In genomic region chr17:68763551-68763950, GRCh38 we compare ENCODE assay signal across 20 cellular contexts.
DNase-seq lines count a peak whose midpoint lies in the region; ATAC-seq and TF ChIP-seq lines count a peak whose summit lies in the region.
"Had no signal": no experiment of that assay in that cellular context is flagged by ENCODE, and none has a peak within 500 bp of the region (broad histone marks: within the 10 kb centered on the region; RNA-seq: fewer than 3 reads in every experiment).

No MANE protein-coding gene starts in this region.

- H4K20me1 ChIP-seq in SK-N-SH (ENCODE audit: insufficient read depth), result no peaks in the 10 kb centered on the region
- H4K20me1 ChIP-seq in PC-3 (ENCODE audit: low read length), result no peaks in the 10 kb centered on the region

- ATAC-seq in SK-N-SH treated with all-trans-retinoic acid at 6 μM for 48 hours (no peak), PC-3 (no peak)
- ATAC-seq in CD8-positive, alpha-beta T cell, result no peak
- ATAC-seq: T-helper 17 cell had no signal

- H3K27me3 ChIP-seq in SK-N-SH (ENCODE audit: insufficient read depth) (no peaks in the 10 kb centered on the region; the same call in 1 of the 2 replicates), PC-3 (ENCODE audit: low read length) (no peaks in the 10 kb centered on the region)
- H3K27me3 ChIP-seq in CD8-positive, alpha-beta T cell (ENCODE audit: insufficient read depth, low read length), result no peaks in the 10 kb centered on the region
- H3K27me3 ChIP-seq: adrenal gland had no signal

- DNase-seq in SK-N-SH (no peak), PC-3 (peak; percentile 38), choroid plexus epithelial cell (ENCODE audit: low read depth) (peak; percentile 58), renal cortical epithelial cell (ENCODE audit: low read depth) (peak; percentile 71), NCI-H1930 (lab: John Stamatoyannopoulos, UW) (no peak)
- DNase-seq in CD8-positive, alpha-beta T cell, result no peak
- DNase-seq in activated naive CD4-positive, alpha-beta T cell treated with anti-CD3 and anti-CD28 coated beads for 36 hours, result no peak
- DNase-seq: adrenal gland; C1 segment of cervical spinal cord; DMS 273 treated with DMSO at 0.1 percent for 48 hours; NCI-H146; nephron progenitor cell; SHP77; stimulated activated CD4-positive, alpha-beta T cell treated with anti-CD3 and anti-CD28 coated beads, Interleukin-4, amount 100 ng/mL, for 4 hours; T-helper 17 cell had no signal

- TF ChIP-seq CTCF in SK-N-SH (IDR thresholded peaks at IDR 0.05) (no peak), PC-3 (conservative IDR thresholded peaks at IDR 0.05; ENCODE audit: low read depth, low read length) (no peak), choroid plexus epithelial cell (conservative IDR thresholded peaks at IDR 0.05; ENCODE audit: low read depth, low read length) (no peak)
- no peak for TF ChIP-seq CTCF in CD8-positive, alpha-beta T cell (IDR thresholded peaks at IDR 0.05)

- H3K4me1 ChIP-seq in SK-N-SH (ENCODE audit: control insufficient read depth in 1 of 2, insufficient read depth in 2 of 2, low read depth in 1 of 2, low read length in 1 of 2), result peaks cover 4% of the 10 kb centered on the region in 2 experiments; a peak in 2 of 4 replicates
- peaks cover 11% of the 10 kb centered on the region for H3K4me1 ChIP-seq in PC-3 (ENCODE audit: insufficient read depth, low read length)
- no peaks in the 10 kb centered on the region for H3K4me1 ChIP-seq in CD8-positive, alpha-beta T cell (ENCODE audit: insufficient read depth, low read length)

- no peak overlapping the region for H3K4me3 ChIP-seq in SK-N-SH (ENCODE audit: low read depth in 2 of 2, low read length in 1 of 2)
- no peak overlapping the region for H3K4me3 ChIP-seq in PC-3 (ENCODE audit: low read length)
- H3K4me3 ChIP-seq in choroid plexus epithelial cell (ENCODE audit: low read depth, low read length), result no peak overlapping the region
- H3K4me3 ChIP-seq in CD8-positive, alpha-beta T cell (ENCODE audit: low read depth, low read length), result no peak overlapping the region
- H3K4me3 ChIP-seq: adrenal gland, smooth muscle cell had no signal

- 13% methylated on average over 1 of the region's 1 CpG for WGBS in SK-N-SH (ENCODE audit: low lambda C conversion rate)

- H3K4me3 Mint-ChIP-seq in CD8-positive, alpha-beta T cell, result no peak overlapping the region
- no peak overlapping the region for H3K4me3 Mint-ChIP-seq in activated naive CD4-positive, alpha-beta T cell treated with anti-CD3 and anti-CD28 coated beads for 36 hours
- H3K4me3 Mint-ChIP-seq: central memory CD8-positive, alpha-beta T cell; nephron progenitor cell; T-helper 17 cell had no signal

- H3K79me2 ChIP-seq in SK-N-SH (ENCODE audit: insufficient read depth) (no peaks in the 10 kb centered on the region), PC-3 (ENCODE audit: low read length) (no peaks in the 10 kb centered on the region)

- H3K9me2 ChIP-seq in SK-N-SH (no peaks in the 10 kb centered on the region), PC-3 (replicated peaks; ENCODE audit: low read length) (no peaks in the 10 kb centered on the region)

- peak overlapping the region; percentile 9; the same call in 1 of the 2 replicates for H3K4me2 ChIP-seq in SK-N-SH
- no peak overlapping the region for H3K4me2 ChIP-seq in PC-3 (ENCODE audit: low read length)
- H3K4me2 ChIP-seq: smooth muscle cell had no signal

- H3K27ac ChIP-seq in SK-N-SH (ENCODE audit: low read depth in 2 of 2, low read length in 1 of 2) (no peak overlapping the region), PC-3 (ENCODE audit: low read length) (no peak overlapping the region)
- H3K27ac ChIP-seq in CD8-positive, alpha-beta T cell (ENCODE audit: low read depth, low read length), result no peak overlapping the region
- H3K27ac ChIP-seq: 22Rv1, adrenal gland had no signal

- BruUV-seq in PC-3 (replicated peaks; lab: Mats Ljungman, UMichigan), result no TSS peak

- no peak overlapping the region for H3K27ac Mint-ChIP-seq in CD8-positive, alpha-beta T cell
- no peak overlapping the region for H3K27ac Mint-ChIP-seq in activated naive CD4-positive, alpha-beta T cell treated with anti-CD3 and anti-CD28 coated beads for 36 hours
- H3K27ac Mint-ChIP-seq: nephron progenitor cell, progenitor cell of endocrine pancreas, T-helper 17 cell had no signal

- TF ChIP-seq EP300 in SK-N-SH (IDR thresholded peaks at IDR 0.05; ENCODE audit: borderline replicate concordance in 1 of 2, low read depth in 1 of 2, low read length in 1 of 2), result no peak

- POLR2A ChIA-PET in SK-N-SH (lab: Yijun Ruan, JAX) (no interaction called here), PC-3 (lab: Charles Lee; ENCODE audit: unreplicated experiment) (interaction anchor here (1.2 kb wide), 1 partner anchor 306 kb away, joined by 5 read pairs; no protein-coding TSS in a partner anchor)
- POLR2A ChIA-PET in CD8-positive, alpha-beta T cell (lab: Charles Lee), result no interaction called here

- H3K9ac ChIP-seq in SK-N-SH, result no peak overlapping the region
- no peak overlapping the region for H3K9ac ChIP-seq in PC-3 (ENCODE audit: low read length)

- H3F3A ChIP-seq in SK-N-SH (replicated peaks; ENCODE audit: insufficient read depth), result peaks cover 6% of the 10 kb centered on the region
- H3F3A ChIP-seq in PC-3 (ENCODE audit: low read length, unreplicated experiment), result no peaks in the 10 kb centered on the region

- H3K36me3 Mint-ChIP-seq in CD8-positive, alpha-beta T cell, result no peaks in the 10 kb centered on the region
- H3K36me3 Mint-ChIP-seq in activated naive CD4-positive, alpha-beta T cell treated with anti-CD3 and anti-CD28 coated beads for 36 hours (ENCODE audit: low read depth), result no peaks in the 10 kb centered on the region

- no peak overlapping the region for H2AFZ ChIP-seq in SK-N-SH (ENCODE audit: low read depth)
- H2AFZ ChIP-seq in PC-3 (ENCODE audit: low read length), result no peak overlapping the region

- peaks cover 9% of the 10 kb centered on the region for H3K4me1 Mint-ChIP-seq in CD8-positive, alpha-beta T cell (ENCODE audit: low read depth)
- peaks cover 11% of the 10 kb centered on the region for H3K4me1 Mint-ChIP-seq in activated naive CD4-positive, alpha-beta T cell treated with anti-CD3 and anti-CD28 coated beads for 36 hours (ENCODE audit: low read depth)

- H3K27me3 Mint-ChIP-seq in CD8-positive, alpha-beta T cell (ENCODE audit: low read depth), result peaks cover 3% of the 10 kb centered on the region
- H3K27me3 Mint-ChIP-seq in activated naive CD4-positive, alpha-beta T cell treated with anti-CD3 and anti-CD28 coated beads for 36 hours (ENCODE audit: low read depth), result no peaks in the 10 kb centered on the region
- H3K27me3 Mint-ChIP-seq: progenitor cell of endocrine pancreas had no signal

- TF ChIP-seq RAD21 in SK-N-SH (IDR thresholded peaks at IDR 0.05; ENCODE audit: low read length), result no peak

- H3K36me3 ChIP-seq in SK-N-SH (replicated peaks in 1 of 2; ENCODE audit: control insufficient read depth in 1 of 2, insufficient read depth in 2 of 2, low read length in 1 of 2), result no peaks in the 10 kb centered on the region
- no peaks in the 10 kb centered on the region for H3K36me3 ChIP-seq in PC-3 (ENCODE audit: low read depth, low read length)
- H3K36me3 ChIP-seq in CD8-positive, alpha-beta T cell (ENCODE audit: insufficient read depth, low read length), result no peaks in the 10 kb centered on the region
- H3K36me3 ChIP-seq: adrenal gland had no signal

- CTCF ChIA-PET in SK-N-SH (lab: Yijun Ruan, JAX), result interaction anchor here (1.1 to 2.3 kb wide), 5 partner anchors 9 to 474 kb away, joined by 3 to 11 read pairs (median 4); no protein-coding TSS in a partner anchor
- CTCF ChIA-PET in PC-3 (lab: Charles Lee), result interaction anchor here (0.5 kb wide), 1 partner anchor 238 kb away, joined by 4 read pairs; no protein-coding TSS in a partner anchor
- CTCF ChIA-PET in CD8-positive, alpha-beta T cell (lab: Charles Lee), result no interaction called here
- CTCF ChIA-PET in activated naive CD4-positive, alpha-beta T cell treated with anti-CD3 and anti-CD28 coated beads for 36 hours (lab: Charles Lee), result interaction anchor here (0.8 kb wide), 1 partner anchor 12 kb away, joined by 3 read pairs; no protein-coding TSS in a partner anchor

- H3K9me3 Mint-ChIP-seq in CD8-positive, alpha-beta T cell, result no peaks in the 10 kb centered on the region
- no peaks in the 10 kb centered on the region for H3K9me3 Mint-ChIP-seq in activated naive CD4-positive, alpha-beta T cell treated with anti-CD3 and anti-CD28 coated beads for 36 hours
- H3K9me3 Mint-ChIP-seq: central memory CD8-positive, alpha-beta T cell; nephron progenitor cell had no signal

- intact Hi-C loops in PC-3 (cut with micrococcal nuclease), result loop anchor here (5.0 kb wide), 1 partner anchor 501 kb away; no protein-coding TSS in a partner anchor
- intact Hi-C loops in CD8-positive, alpha-beta T cell (cut with DNase I, micrococcal nuclease), result no loop called here
- intact Hi-C loops in activated naive CD4-positive, alpha-beta T cell treated with anti-CD3 and anti-CD28 coated beads for 36 hours (cut with micrococcal nuclease), result loop anchor here (5.0 kb wide), 1 partner anchor 501 kb away; no protein-coding TSS in a partner anchor

- H3K9me3 ChIP-seq in SK-N-SH, result no peaks in the 10 kb centered on the region
- H3K9me3 ChIP-seq in PC-3 (ENCODE audit: low read length), result no peaks in the 10 kb centered on the region
- no peaks in the 10 kb centered on the region for H3K9me3 ChIP-seq in CD8-positive, alpha-beta T cell (ENCODE audit: low read length)
- H3K9me3 ChIP-seq: adrenal gland had no signal

TF ChIP-seq in SK-N-SH, 30 proteins besides CTCF, POLR2A, EP300 and RAD21 (continues in another document):
- no peak for TF ChIP-seq FOXM1 (IDR thresholded peaks at IDR 0.05; ENCODE audit: low read depth)
- TF ChIP-seq EZH2phosphoT487 (IDR thresholded peaks at IDR 0.05; ENCODE audit: borderline replicate concordance, low read depth), result no peak
- TF ChIP-seq USF2 (IDR thresholded peaks at IDR 0.05; ENCODE audit: borderline replicate concordance, low read depth, low read length), result no peak

TF ChIP-seq in SK-N-SH treated with all-trans-retinoic acid at 6 μM for 48 hours, 23 proteins besides CTCF, POLR2A, EP300 and RAD21 (continues in another document):
- no peak for TF ChIP-seq PATZ1 (CRISPR knock-in tag; IDR thresholded peaks at IDR 0.05; ENCODE audit: borderline replicate concordance)

Comparison
In these comparisons a context has a peak if more than half of its experiments do, and no peak if none do; other contexts are left out.
1. DNase-seq: peak in PC-3 (single experiment), choroid plexus epithelial cell (single experiment) and renal cortical epithelial cell (single experiment); none in SK-N-SH (single experiment), NCI-H1930 (0 of 2), CD8-positive, alpha-beta T cell (0 of 7) and activated naive CD4-positive, alpha-beta T cell treated with anti-CD3 and anti-CD28 coated beads for 36 hours (single experiment).
2. intact Hi-C loops: an anchor here in PC-3 (5.0 kb wide) and activated naive CD4-positive, alpha-beta T cell treated with anti-CD3 and anti-CD28 coated beads for 36 hours (5.0 kb wide); none called in CD8-positive, alpha-beta T cell.